Comparison of ENCODE assay signal across 28 cellular contexts in genomic region chr11:69465236-69466000, GRCh38. TPM values are rescaled to one million over a fixed set of nuclear protein-coding genes. Genes with fewer than 3 reads are reported as not detected.
A peak's percentile ranks its signal among the peaks of the same experiment; 100 is the strongest.
DNase-seq lines count a peak whose midpoint lies in the region; ATAC-seq and TF ChIP-seq lines count a peak whose summit lies in the region.
"Had no signal": no experiment of that assay in that cellular context is flagged by ENCODE, and none has a peak within 500 bp of the region (broad histone marks: within the 10 kb centered on the region; RNA-seq: fewer than 3 reads in every experiment).

No MANE protein-coding gene starts in this region.

- H3K9ac ChIP-seq in colonic mucosa (ENCODE audit: low read depth in 2 of 2, low read length in 2 of 2), result peak overlapping the region; percentile 24 to 70

- H3K9me3 ChIP-seq in right atrium auricular region (peaks cover 0 to 9% of the 10 kb centered on the region in 2 donors), colonic mucosa (no peaks in the 10 kb centered on the region), thyroid gland (no peaks in the 10 kb centered on the region)
- H3K9me3 ChIP-seq: prostate gland had no signal

- DNase-seq in Right ventricle myocardium inferior (ENCODE audit: missing footprints) (peak; percentile 32), right atrium auricular region (ENCODE audit: low spot score) (no peak), colonic mucosa (peak; percentile 56), left colon (peak; percentile 54 to 62), thyroid gland (peak; percentile 49 to 52), coronary artery (ENCODE audit: low spot score) (no peak), pons (ENCODE audit: low spot score) (no peak)
- no peak for DNase-seq in activated T-helper 2 cell treated with anti-CD3 and anti-CD28 coated beads, Interferon-gamma antibody, Interleukin-2, Interleukin-4, amounts not matched to agents 10 μg/mL and 5 μg/mL and 100 μg/mL, durations not matched to agents 14 hours and 24 hours and 36 hours (ENCODE audit: low spot score)
- DNase-seq: activated CD4-positive, alpha-beta T cell treated with anti-CD3 and anti-CD28 coated beads for 1 hour; activated CD8-positive, alpha-beta T cell treated with anti-CD3 and anti-CD28 coated beads for 36 hours; amygdala; CD4-positive, alpha-beta T cell; dermis blood vessel endothelial cell; islet precursor cell; NCI-H1092 treated with DMSO at 0.1 percent for 48 hours; NCI-H187 treated with DMSO at 0.1 percent for 48 hours; Peyer's patch; stimulated activated CD8-positive, alpha-beta memory T cell treated with anti-CD3 and anti-CD28 coated beads, Interleukin-4, amount 100 ng/mL, for 48 hours; stimulated activated naive CD8-positive, alpha-beta T cell treated with anti-CD3 and anti-CD28 coated beads, Interleukin-15, amount 100 ng/mL, for 72 hours; T-helper 1 cell had no signal

- H3K4me1 ChIP-seq in right atrium auricular region (peaks cover 0 to 46% of the 10 kb centered on the region in 2 donors), colonic mucosa (peaks cover 7% of the 10 kb centered on the region), thyroid gland (peaks cover 0 to 27% of the 10 kb centered on the region in 2 donors)
- H3K4me1 ChIP-seq: prostate gland had no signal

- peaks cover 7% of the 10 kb centered on the region for H3K9me3 Mint-ChIP-seq in activated T-helper 2 cell treated with anti-CD3 and anti-CD28 coated beads, Interferon-gamma antibody, Interleukin-2, Interleukin-4, amounts not matched to agents 10 μg/mL and 5 μg/mL and 100 μg/mL, durations not matched to agents 14 hours and 24 hours and 36 hours
- H3K9me3 Mint-ChIP-seq: activated naive CD4-positive, alpha-beta T cell treated with anti-CD3 and anti-CD28 coated beads, Interleukin-2, amount 50 U/mL, for 24 hours; CD4-positive, alpha-beta T cell had no signal

- H3K27me3 Mint-ChIP-seq in activated T-helper 2 cell treated with anti-CD3 and anti-CD28 coated beads, Interferon-gamma antibody, Interleukin-2, Interleukin-4, amounts not matched to agents 10 μg/mL and 5 μg/mL and 100 μg/mL, durations not matched to agents 14 hours and 24 hours and 36 hours (ENCODE audit: low read depth), result no peaks in the 10 kb centered on the region

- H3K27ac Mint-ChIP-seq in activated T-helper 2 cell treated with anti-CD3 and anti-CD28 coated beads, Interferon-gamma antibody, Interleukin-2, Interleukin-4, amounts not matched to agents 10 μg/mL and 5 μg/mL and 100 μg/mL, durations not matched to agents 14 hours and 24 hours and 36 hours, result no peak overlapping the region
- H3K27ac Mint-ChIP-seq: activated CD8-positive, alpha-beta T cell treated with anti-CD3 and anti-CD28 coated beads for 36 hours; activated naive CD4-positive, alpha-beta T cell treated with anti-CD3 and anti-CD28 coated beads, Interleukin-2, amount 50 U/mL, for 24 hours; activated T-helper 17 cell treated with anti-CD3 and anti-CD28 coated beads, Interleukin-2, amount 50 U/mL, for 72 hours; CD4-positive, alpha-beta T cell; stimulated activated naive CD8-positive, alpha-beta T cell treated with anti-CD3 and anti-CD28 coated beads, Interleukin-15, amount 100 ng/mL, for 72 hours had no signal

- H3K4me3 Mint-ChIP-seq in activated T-helper 2 cell treated with anti-CD3 and anti-CD28 coated beads, Interferon-gamma antibody, Interleukin-2, Interleukin-4, amounts not matched to agents 10 μg/mL and 5 μg/mL and 100 μg/mL, durations not matched to agents 14 hours and 24 hours and 36 hours (ENCODE audit: low read depth), result no peak overlapping the region
- H3K4me3 Mint-ChIP-seq: activated CD8-positive, alpha-beta T cell treated with anti-CD3 and anti-CD28 coated beads for 36 hours; activated naive CD4-positive, alpha-beta T cell treated with anti-CD3 and anti-CD28 coated beads, Interleukin-2, amount 50 U/mL, for 24 hours; activated T-helper 17 cell treated with anti-CD3 and anti-CD28 coated beads, Interleukin-2, amount 50 U/mL, for 72 hours; CD4-positive, alpha-beta T cell; stimulated activated naive CD8-positive, alpha-beta T cell treated with anti-CD3 and anti-CD28 coated beads, Interleukin-15, amount 100 ng/mL, for 72 hours had no signal

- H3K36me3 ChIP-seq in right atrium auricular region (no peaks in the 10 kb centered on the region), colonic mucosa (no peaks in the 10 kb centered on the region), thyroid gland (no peaks in the 10 kb centered on the region)
- H3K36me3 ChIP-seq: cardiac muscle cell, Peyer's patch, prostate gland, SJSA1, tibial artery had no signal

- ATAC-seq in Right ventricle myocardium inferior (no peak), left colon (peak; percentile 46)
- ATAC-seq: activated CD8-positive, alpha-beta T cell treated with anti-CD3 and anti-CD28 coated beads for 36 hours; activated T-helper 17 cell treated with anti-CD3 and anti-CD28 coated beads, Interleukin-2, amount 50 U/mL, for 72 hours; GM12878; HCT116; stimulated activated naive CD8-positive, alpha-beta T cell treated with anti-CD3 and anti-CD28 coated beads, Interleukin-15, amount 100 ng/mL, for 72 hours had no signal

- H3K27me3 ChIP-seq in right atrium auricular region (no peaks in the 10 kb centered on the region), colonic mucosa (no peaks in the 10 kb centered on the region), thyroid gland (no peaks in the 10 kb centered on the region)
- H3K27me3 ChIP-seq: cardiac muscle cell, Peyer's patch, SJSA1, tibial artery had no signal

- WGBS in thyroid gland, 2 donors, result 54 to 63% methylated on average over 11 to 14 of the region's 17 CpGs

- H3K4me1 Mint-ChIP-seq in activated T-helper 2 cell treated with anti-CD3 and anti-CD28 coated beads, Interferon-gamma antibody, Interleukin-2, Interleukin-4, amounts not matched to agents 10 μg/mL and 5 μg/mL and 100 μg/mL, durations not matched to agents 14 hours and 24 hours and 36 hours (ENCODE audit: low read depth), result no peaks in the 10 kb centered on the region
- H3K4me1 Mint-ChIP-seq: activated naive CD4-positive, alpha-beta T cell treated with anti-CD3 and anti-CD28 coated beads, Interleukin-2, amount 50 U/mL, for 24 hours; activated T-helper 17 cell treated with anti-CD3 and anti-CD28 coated beads, Interleukin-2, amount 50 U/mL, for 72 hours had no signal

- H3K4me3 ChIP-seq in right atrium auricular region, result no peak overlapping the region
- no peak overlapping the region for H3K4me3 ChIP-seq in colonic mucosa
- H3K4me3 ChIP-seq in thyroid gland (replicated peaks in 1 of 3), result no peak overlapping the region
- no peak overlapping the region for H3K4me3 ChIP-seq in coronary artery
- H3K4me3 ChIP-seq: cardiac muscle cell, GM12878, Peyer's patch, prostate gland, SJSA1, tibial artery had no signal

- intact Hi-C loops in Right ventricle myocardium inferior (cut with DNase I), result no loop called here
- intact Hi-C loops in colonic mucosa (cut with DNase I), result loop anchor here (10.0 kb wide), 1 partner anchor 171 kb away; the partner anchor contains the start of gene MYEOV
- intact Hi-C loops in left colon (cut with DNase I, micrococcal nuclease), result no loop called here
- intact Hi-C loops in thyroid gland (cut with DNase I), result loop anchor here (10.0 kb wide), 1 partner anchor 69 kb away; no protein-coding TSS in a partner anchor
- intact Hi-C loops in activated T-helper 2 cell treated with anti-CD3 and anti-CD28 coated beads, Interferon-gamma antibody, Interleukin-2, Interleukin-4, amounts not matched to agents 10 μg/mL and 5 μg/mL and 100 μg/mL, durations not matched to agents 14 hours and 24 hours and 36 hours (cut with micrococcal nuclease), result no loop called here

- no peak for TF ChIP-seq POLR2A in thyroid gland (IDR thresholded peaks at IDR 0.05)

- TF ChIP-seq CTCF in right atrium auricular region (IDR thresholded peaks at IDR 0.05), result no peak
- no peak for TF ChIP-seq CTCF in colonic mucosa (IDR thresholded peaks at IDR 0.05)
- no peak for TF ChIP-seq CTCF in thyroid gland (IDR thresholded peaks at IDR 0.05)
- no peak for TF ChIP-seq CTCF in coronary artery (IDR thresholded peaks at IDR 0.05)

- no peaks in the 10 kb centered on the region for H3K36me3 Mint-ChIP-seq in activated T-helper 2 cell treated with anti-CD3 and anti-CD28 coated beads, Interferon-gamma antibody, Interleukin-2, Interleukin-4, amounts not matched to agents 10 μg/mL and 5 μg/mL and 100 μg/mL, durations not matched to agents 14 hours and 24 hours and 36 hours (ENCODE audit: low read depth)

- H3K27ac ChIP-seq in right atrium auricular region (no peak overlapping the region), colonic mucosa (peak overlapping the region; percentile 49), thyroid gland (no peak overlapping the region), coronary artery (no peak overlapping the region)
- H3K27ac ChIP-seq: cardiac muscle cell, prostate gland, SJSA1, tibial artery had no signal

RNA-seq across cellular contexts. Expression of gene LINC01488, which starts 16.0 kb away (rescaled TPM):
- 0.08 TPM for total RNA-seq in Right ventricle myocardium inferior
- not detected for total RNA-seq in right atrium auricular region
- total RNA-seq in colonic mucosa, result not detected
- total RNA-seq in left colon, result not detected
- total RNA-seq in thyroid gland, result not detected
- not detected in 2 replicates for total RNA-seq in activated T-helper 2 cell treated with anti-CD3 and anti-CD28 coated beads, Interferon-gamma antibody, Interleukin-2, Interleukin-4, amounts not matched to agents 10 μg/mL and 5 μg/mL and 100 μg/mL, durations not matched to agents 14 hours and 24 hours and 36 hours
- total RNA-seq: activated CD8-positive, alpha-beta T cell treated with anti-CD3 and anti-CD28 coated beads for 36 hours; activated T-helper 17 cell treated with anti-CD3 and anti-CD28 coated beads, Interleukin-2, amount 50 U/mL, for 72 hours; CD4-positive, alpha-beta T cell; dermis blood vessel endothelial cell; GM12878; Peyer's patch; prostate gland had no signal

Comparison
In these comparisons a context has a peak if more than half of its experiments do, and no peak if none do; other contexts are left out.
1. DNase-seq: peak in Right ventricle myocardium inferior (single experiment), colonic mucosa (single experiment), left colon (2 of 2) and thyroid gland (2 of 2); none in right atrium auricular region (single experiment), coronary artery (single experiment), pons (single experiment) and activated T-helper 2 cell treated with anti-CD3 and anti-CD28 coated beads, Interferon-gamma antibody, Interleukin-2, Interleukin-4, amounts not matched to agents 10 μg/mL and 5 μg/mL and 100 μg/mL, durations not matched to agents 14 hours and 24 hours and 36 hours (single experiment).
2. intact Hi-C loops: an anchor here in colonic mucosa (10.0 kb wide) and thyroid gland (10.0 kb wide); none called in Right ventricle myocardium inferior, left colon and activated T-helper 2 cell treated with anti-CD3 and anti-CD28 coated beads, Interferon-gamma antibody, Interleukin-2, Interleukin-4, amounts not matched to agents 10 μg/mL and 5 μg/mL and 100 μg/mL, durations not matched to agents 14 hours and 24 hours and 36 hours.